Comparison of ENCODE assay signal across 26 cellular contexts in genomic region chr15:91424001-91424400, GRCh38.
"Had no signal": no experiment of that assay in that cellular context is flagged by ENCODE, and none has a peak within 500 bp of the region (broad histone marks: within the 10 kb centered on the region; RNA-seq: fewer than 3 reads in every experiment).

No MANE protein-coding gene starts in this region.

- H3K4me1 Mint-ChIP-seq: neural progenitor cell; stimulated activated naive B cell treated with anti-CD40 and anti-IgM and Interleukin-4, amounts not matched to agents 10 μg/mL and 1 μg/mL and 100 μg/mL, for 72 hours had no signal

- H3K4me3 Mint-ChIP-seq: activated CD4-positive, alpha-beta T cell treated with anti-CD3 and anti-CD28 coated beads for 36 hours; neural progenitor cell; stimulated activated naive B cell treated with anti-CD40 and anti-IgM and Interleukin-4, amounts not matched to agents 10 μg/mL and 1 μg/mL and 100 μg/mL, for 72 hours had no signal

- H3K4me3 ChIP-seq: breast epithelium, colonic mucosa, gastrocnemius medialis, left lung, lower lobe of right lung, neural progenitor cell, stomach, thyroid gland, upper lobe of left lung, vagina had no signal

- DNase-seq: activated CD4-positive, alpha-beta T cell treated with anti-CD3 and anti-CD28 coated beads for 36 hours; activated CD4-positive, alpha-beta T cell treated with anti-CD3 and anti-CD28 coated beads, Interleukin-2, amount 50 U/mL, for 48 hours; activated CD4-positive, CD25-positive, alpha-beta regulatory T cell; activated effector memory CD4-positive, alpha-beta T cell treated with Interleukin-2 at 50 U/mL for 16 hours; activated naive CD4-positive, alpha-beta T cell treated with Interleukin-2 at 50 U/mL for 16 hours; central memory CD4-positive, alpha-beta T cell; colonic mucosa; effector CD8-positive, alpha-beta T cell; erythroblast; gastrocnemius medialis; glutamatergic neuron; left lung; lower lobe of right lung; mesenchymal stem cell; natural killer cell; posterior cingulate gyrus; right cardiac atrium; stimulated activated CD4-positive, alpha-beta T cell treated with anti-CD3 and anti-CD28 coated beads, Interleukin-15, amount 100 ng/mL, for 24 hours; stimulated activated CD4-positive, alpha-beta T cell treated with anti-CD3 and anti-CD28 coated beads, Interleukin-2, amount 100 ng/mL, for 24 hours; stimulated activated naive B cell treated with anti-CD40 and anti-IgM and Interleukin-4, amounts not matched to agents 10 μg/mL and 1 μg/mL and 100 μg/mL, for 72 hours; stomach; thyroid gland; upper lobe of left lung had no signal

- H3K36me3 Mint-ChIP-seq: neural progenitor cell had no signal

- H3K27ac Mint-ChIP-seq: activated CD4-positive, alpha-beta T cell treated with anti-CD3 and anti-CD28 coated beads for 36 hours; neural progenitor cell; stimulated activated naive B cell treated with anti-CD40 and anti-IgM and Interleukin-4, amounts not matched to agents 10 μg/mL and 1 μg/mL and 100 μg/mL, for 72 hours had no signal

- H3K9me3 Mint-ChIP-seq: neural progenitor cell had no signal

- ATAC-seq: activated CD4-positive, alpha-beta T cell treated with anti-CD3 and anti-CD28 coated beads for 36 hours; gastrocnemius medialis; left lung; lower lobe of right lung; natural killer cell; right cardiac atrium; stimulated activated naive B cell treated with anti-CD40 and anti-IgM and Interleukin-4, amounts not matched to agents 10 μg/mL and 1 μg/mL and 100 μg/mL, for 72 hours had no signal

- H3K27me3 Mint-ChIP-seq: activated CD4-positive, alpha-beta T cell treated with anti-CD3 and anti-CD28 coated beads for 36 hours had no signal
